Comparison of ENCODE assay signal across 18 cellular contexts in the genomic region with DNA sequence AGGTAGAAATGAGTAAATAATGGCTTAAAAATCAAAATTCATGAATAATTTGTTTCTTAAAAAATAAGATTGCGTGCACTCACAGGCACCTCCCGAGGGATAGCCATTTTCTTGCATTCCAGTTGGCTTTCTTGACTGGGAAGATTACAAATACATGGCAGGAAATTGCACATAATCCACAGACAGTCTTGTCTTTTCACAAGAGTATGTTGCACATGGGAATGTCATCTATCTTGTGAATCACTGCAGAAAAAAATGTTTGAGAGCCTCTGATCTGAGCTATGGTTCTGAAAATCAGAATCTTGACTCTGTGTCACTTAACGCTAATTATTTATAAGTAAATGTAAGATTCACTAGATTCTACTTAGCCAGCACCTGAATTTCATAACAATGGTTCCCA.
DNase-seq lines count a peak whose midpoint lies in the region; ATAC-seq and TF ChIP-seq lines count a peak whose summit lies in the region.
"Had no signal": no experiment of that assay in that cellular context is flagged by ENCODE, and none has a peak within 500 bp of the region (broad histone marks: within the 10 kb centered on the region; RNA-seq: fewer than 3 reads in every experiment).

No MANE protein-coding gene starts in this region.

- H3K36me3 ChIP-seq in GM23248 (ENCODE audit: low read depth) = no peaks in the 10 kb centered on the region
- H3K36me3 ChIP-seq in brain microvascular endothelial cell (replicated peaks) = no peaks in the 10 kb centered on the region
- H3K36me3 ChIP-seq in mucosa of descending colon (ENCODE audit: low read depth) = no peaks in the 10 kb centered on the region
- H3K36me3 ChIP-seq: uterus had no signal

- in situ Hi-C loops in GM23248 (cut with MboI) = loop anchor here (25.0 kb wide), 1 partner anchor 1212 kb away; no protein-coding TSS in a partner anchor
- in situ Hi-C loops in brain microvascular endothelial cell (cut with HindIII; ENCODE audit: low pct_ligation_motif_present, low sequenced_read_pairs) = no loop called here

- no peak for ATAC-seq in GM21576 (IDR thresholded peaks at IDR 0.05; ENCODE audit: unreplicated experiment)
- ATAC-seq in mucosa of descending colon = no peak
- ATAC-seq: HepG2; stimulated activated naive CD8-positive, alpha-beta T cell treated with anti-CD3 and anti-CD28 coated beads, Interleukin-15, amount 100 ng/mL, for 72 hours had no signal

- H3K79me2 ChIP-seq in GM23248 (ENCODE audit: insufficient read depth) = peaks cover 76% of the 10 kb centered on the region

- H3K9me3 ChIP-seq in GM23248 (ENCODE audit: low read depth) (no peaks in the 10 kb centered on the region), mucosa of descending colon (no peaks in the 10 kb centered on the region)
- H3K9me3 ChIP-seq: Caco-2, SK-N-SH, uterus had no signal

- POLR2A ChIA-PET in AG04449 (lab: Yijun Ruan, JAX) = interaction anchor here (1.9 kb wide), 1 partner anchor 9 kb away, joined by 6 read pairs; no protein-coding TSS in a partner anchor

- H2AFZ ChIP-seq in GM23248 = peak overlapping the region; percentile 59
- H2AFZ ChIP-seq: PC-9 had no signal

- peaks cover 29% of the 10 kb centered on the region for H3F3A ChIP-seq in GM23248 (ENCODE audit: insufficient read depth)

- CTCF ChIA-PET in AG04449 (lab: Yijun Ruan, JAX) = interaction anchor here (1.1 to 3.2 kb wide), 4 partner anchors 8 to 1216 kb away, joined by 3 to 16 read pairs (median 4); no protein-coding TSS in a partner anchor

- H3K27ac ChIP-seq in GM23248 (peak overlapping the region; percentile 99), brain microvascular endothelial cell (peak overlapping the region; percentile 98)
- H3K27ac ChIP-seq: PC-9, uterus had no signal

- no peaks in the 10 kb centered on the region for H3K9me2 ChIP-seq in GM23248 (ENCODE audit: insufficient read depth)
- H3K9me2 ChIP-seq: SK-N-SH had no signal

- intact Hi-C loops in mucosa of descending colon (cut with DNase I, micrococcal nuclease) = no loop called here

- WGBS in GM23248 (ENCODE audit: low coverage in 1 of 2, low lambda C conversion rate in 2 of 2, missing lambda C conversion rate in 2 of 2), 2 experiments = 0 to 2% methylated on average over 3 of the region's 3 CpGs

- no peaks in the 10 kb centered on the region for H4K20me1 ChIP-seq in GM23248 (ENCODE audit: insufficient read depth)

- TF ChIP-seq CTCF in AG04449 (IDR thresholded peaks at IDR 0.05; ENCODE audit: insufficient read depth, low read length, missing control alignments) (no peak), brain microvascular endothelial cell (IDR thresholded peaks at IDR 0.05; ENCODE audit: low read depth, low read length, missing control alignments) (no peak), mucosa of descending colon (IDR thresholded peaks at IDR 0.05) (no peak)

- H3K4me3 ChIP-seq in AG04449 (ENCODE audit: low read depth, low read length) (no peak overlapping the region), GM23248 (peak overlapping the region; percentile 54), brain microvascular endothelial cell (ENCODE audit: low read depth, low read length) (no peak overlapping the region), mucosa of descending colon (no peak overlapping the region)
- H3K4me3 ChIP-seq: PC-9, uterus had no signal

- H3K9ac ChIP-seq in GM23248 = peak overlapping the region; percentile 82
- H3K9ac ChIP-seq: SK-N-SH had no signal

- H3K27me3 ChIP-seq in GM23248 (replicated peaks; ENCODE audit: insufficient read depth) (no peaks in the 10 kb centered on the region), brain microvascular endothelial cell (replicated peaks) (no peaks in the 10 kb centered on the region)
- H3K27me3 ChIP-seq: uterus had no signal

- H3K4me1 ChIP-seq in GM23248 (ENCODE audit: insufficient read depth) = peaks cover 56% of the 10 kb centered on the region
- H3K4me1 ChIP-seq in mucosa of descending colon (ENCODE audit: low read depth) = no peaks in the 10 kb centered on the region
- H3K4me1 ChIP-seq: Caco-2, uterus had no signal

- peak overlapping the region; percentile 90 for H3K4me2 ChIP-seq in GM23248 (ENCODE audit: unreplicated experiment)
- H3K4me2 ChIP-seq: PC-9, SK-N-SH had no signal

- peak; percentile 92 for DNase-seq in AG04449 (ENCODE audit: low read depth, low spot score)
- peak; percentile 95 for DNase-seq in GM23248
- DNase-seq in brain microvascular endothelial cell = peak; percentile 77
- DNase-seq in iris pigment epithelial cell (ENCODE audit: low read depth) = peak; percentile 87
- DNase-seq in NCI-H748 (lab: John Stamatoyannopoulos, UW; ENCODE audit: unreplicated experiment) = no peak
- no peak for DNase-seq in mucosa of descending colon
- no peak for DNase-seq in mesenteric fat pad (ENCODE audit: low spot score)
- DNase-seq: activated naive CD8-positive, alpha-beta T cell treated with anti-CD3 and anti-CD28 coated beads for 36 hours; activated T-cell treated with anti-CD3 and anti-CD28 coated beads, Interleukin-2, amount 50 U/mL, for 48 hours; Caco-2; NCI-H2081; NCI-H748 treated with DMSO at 0.1 percent for 48 hours; PC-9; SK-N-SH; stimulated activated naive CD8-positive, alpha-beta T cell treated with anti-CD3 and anti-CD28 coated beads, Interleukin-15, amount 100 ng/mL, for 72 hours; uterus had no signal

Comparison
In these comparisons a context has a peak if more than half of its experiments do, and no peak if none do; other contexts are left out.
1. DNase-seq: peak in AG04449 (single experiment), GM23248 (single experiment), brain microvascular endothelial cell (single experiment) and iris pigment epithelial cell (single experiment); none in NCI-H748 (single experiment), mucosa of descending colon (0 of 3) and mesenteric fat pad (single experiment).